35 cellular contexts compared by ENCODE assay signal in the genomic region with DNA sequence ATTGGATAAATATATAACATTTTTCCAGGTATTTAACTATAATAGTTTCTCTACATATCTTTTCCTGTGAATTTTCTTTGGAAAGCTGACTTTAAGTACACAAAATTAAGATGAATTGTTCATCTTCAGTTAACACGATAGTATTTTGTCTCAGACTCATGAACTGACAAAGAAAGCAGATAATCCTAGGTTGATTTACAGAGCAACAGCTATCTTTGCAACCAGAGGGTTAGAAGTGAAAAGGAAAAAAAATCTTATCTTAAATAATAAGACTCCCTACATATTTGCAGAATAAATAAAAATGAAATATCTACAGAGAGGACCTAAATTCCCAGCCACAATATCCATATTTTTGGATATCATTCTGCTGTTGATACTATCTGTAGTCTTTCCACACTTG.
A peak's percentile ranks its signal among the peaks of the same experiment; 100 is the strongest.
DNase-seq lines count a peak whose midpoint lies in the region; ATAC-seq, FAIRE-seq and TF ChIP-seq lines count a peak whose summit lies in the region.
"Had no signal": no experiment of that assay in that cellular context is flagged by ENCODE, and none has a peak within 500 bp of the region (broad histone marks: within the 10 kb centered on the region; RNA-seq: fewer than 3 reads in every experiment).

No MANE protein-coding gene starts in this region.

- peaks cover 78% of the 10 kb centered on the region for H3K79me2 ChIP-seq in Loucy (ENCODE audit: insufficient read depth, low read length)
- H3K79me2 ChIP-seq in K562 (ENCODE audit: control insufficient read depth, insufficient read depth, low read length), result peaks cover 89% of the 10 kb centered on the region

- H3K36me3 ChIP-seq in Loucy (ENCODE audit: insufficient read depth, low read length) (no peaks in the 10 kb centered on the region), K562 (ENCODE audit: control insufficient read depth, insufficient read depth, low read length) (peaks cover 47% of the 10 kb centered on the region), upper lobe of right lung (no peaks in the 10 kb centered on the region)
- H3K36me3 ChIP-seq: BE2C; BLaER1; BLaER1 treated with 17β-estradiol and CSF1 and Interleukin-3, amounts not matched to agents 10 nM and 100 nM had no signal

- no peak for TF ChIP-seq CTCF in Loucy (conservative IDR thresholded peaks at IDR 0.05; ENCODE audit: low read length)
- TF ChIP-seq CTCF in K562 (IDR thresholded peaks at IDR 0.05 in 2 of 3, conservative IDR thresholded peaks at IDR 0.05 in 1 of 3; ENCODE audit: insufficient read depth in 2 of 3, low read depth in 1 of 3, low read length in 3 of 3), result no peak
- TF ChIP-seq CTCF in nephron (IDR thresholded peaks at IDR 0.05; ENCODE audit: unreplicated experiment in 3 of 3), result no peak
- TF ChIP-seq CTCF in upper lobe of right lung (IDR thresholded peaks at IDR 0.05), result no peak

- peaks cover 26% of the 10 kb centered on the region for H3K4me1 Mint-ChIP-seq in nephron
- H3K4me1 Mint-ChIP-seq in activated CD8-positive, alpha-beta T cell treated with anti-CD3 and anti-CD28 coated beads, Interleukin-2, amount 10 ng/mL, durations not matched to agents 7 days and 5 days (ENCODE audit: low read depth), result no peaks in the 10 kb centered on the region
- H3K4me1 Mint-ChIP-seq: B cell; CD14-positive monocyte; CD4-positive, alpha-beta memory T cell; CD4-positive, CD25-positive, alpha-beta regulatory T cell; CD8-positive, alpha-beta memory T cell had no signal

- POLR2A ChIA-PET in K562 (lab: Yijun Ruan, JAX), result interaction anchor here (2.5 kb wide), 1 partner anchor 8 kb away, joined by 7 read pairs; no protein-coding TSS in a partner anchor
- POLR2A ChIA-PET in activated CD8-positive, alpha-beta T cell treated with anti-CD3 and anti-CD28 coated beads, Interleukin-2, amount 10 ng/mL, durations not matched to agents 7 days and 5 days (lab: Charles Lee), result no interaction called here

- no TSS peak for BruUV-seq in K562 (replicated peaks; lab: Mats Ljungman, UMichigan)

- H3K27ac ChIP-seq in K562 (ENCODE audit: extremely low read depth, low read depth, low read length) (peak overlapping the region; percentile 90; the same call in 2 of the 3 replicates), upper lobe of right lung (no peak overlapping the region)
- H3K27ac ChIP-seq: 22Rv1; A549; BLaER1; BLaER1 treated with 17β-estradiol and CSF1 and Interleukin-3, amounts not matched to agents 10 nM and 100 nM; C4-2B had no signal

- peak; percentile 3; the same call in 1 of the 3 replicates for ATAC-seq in K562
- no peak for ATAC-seq in upper lobe of right lung
- ATAC-seq in activated CD8-positive, alpha-beta T cell treated with anti-CD3 and anti-CD28 coated beads, Interleukin-2, amount 10 ng/mL, durations not matched to agents 7 days and 5 days, result no peak
- ATAC-seq: A549; CD8-positive, alpha-beta T cell had no signal

- H3K9me3 Mint-ChIP-seq in nephron, result no peaks in the 10 kb centered on the region
- peaks cover 6% of the 10 kb centered on the region for H3K9me3 Mint-ChIP-seq in activated CD8-positive, alpha-beta T cell treated with anti-CD3 and anti-CD28 coated beads, Interleukin-2, amount 10 ng/mL, durations not matched to agents 7 days and 5 days (ENCODE audit: insufficient read depth)

- H3K27me3 Mint-ChIP-seq in nephron (ENCODE audit: low read depth), result peaks cover 5% of the 10 kb centered on the region
- no peaks in the 10 kb centered on the region for H3K27me3 Mint-ChIP-seq in activated CD8-positive, alpha-beta T cell treated with anti-CD3 and anti-CD28 coated beads, Interleukin-2, amount 10 ng/mL, durations not matched to agents 7 days and 5 days (ENCODE audit: low read depth)
- H3K27me3 Mint-ChIP-seq: B cell; CD4-positive, alpha-beta memory T cell; CD4-positive, alpha-beta T cell; CD4-positive, CD25-positive, alpha-beta regulatory T cell had no signal

- CTCF ChIA-PET in K562 (lab: Yijun Ruan, JAX; ENCODE audit: low intra/inter-chr PET ratio), result no interaction called here
- CTCF ChIA-PET in activated CD8-positive, alpha-beta T cell treated with anti-CD3 and anti-CD28 coated beads, Interleukin-2, amount 10 ng/mL, durations not matched to agents 7 days and 5 days (lab: Charles Lee), result no interaction called here

- peak overlapping the region in 2 of 3 experiments; percentile 2 to 4 for H3K27ac Mint-ChIP-seq in nephron
- H3K27ac Mint-ChIP-seq in activated CD8-positive, alpha-beta T cell treated with anti-CD3 and anti-CD28 coated beads, Interleukin-2, amount 10 ng/mL, durations not matched to agents 7 days and 5 days, result no peak overlapping the region
- H3K27ac Mint-ChIP-seq: B cell; CD14-positive monocyte; CD4-positive, alpha-beta memory T cell; CD4-positive, alpha-beta T cell; CD4-positive, CD25-positive, alpha-beta regulatory T cell; CD8-positive, alpha-beta memory T cell; CD8-positive, alpha-beta T cell had no signal

- no peaks in the 10 kb centered on the region for H3F3A ChIP-seq in Loucy (ENCODE audit: low read depth)

- H3K4me2 ChIP-seq in Loucy (ENCODE audit: low read depth, low read length, poor library complexity, severe bottlenecking) (peak overlapping the region; percentile 77), K562 (ENCODE audit: insufficient read depth, low read length) (peak overlapping the region; percentile 15; the same call in 1 of the 2 replicates)
- H3K4me2 ChIP-seq: A549; BLaER1; BLaER1 treated with 17β-estradiol and CSF1 and Interleukin-3, amounts not matched to agents 10 nM and 100 nM had no signal

- peak overlapping the region; percentile 93 for H3K9ac ChIP-seq in Loucy (ENCODE audit: low read depth, low read length, poor library complexity, severe bottlenecking)
- peak overlapping the region in 1 of 2 experiments; percentile 93; a peak in 1 of 4 replicates for H3K9ac ChIP-seq in K562 (ENCODE audit: insufficient read depth in 1 of 2, low read depth in 2 of 2, low read length in 2 of 2)
- H3K9ac ChIP-seq: BLaER1; BLaER1 treated with 17β-estradiol and CSF1 and Interleukin-3, amounts not matched to agents 10 nM and 100 nM had no signal

- H4K20me1 ChIP-seq in Loucy (ENCODE audit: insufficient read depth, low read length, poor library complexity, severe bottlenecking) (peaks cover 18% of the 10 kb centered on the region), K562 (replicated peaks; ENCODE audit: control insufficient read depth, insufficient read depth, low read length) (peaks cover 10% of the 10 kb centered on the region; the same call in 1 of the 2 replicates)
- H4K20me1 ChIP-seq: BLaER1; BLaER1 treated with 17β-estradiol and CSF1 and Interleukin-3, amounts not matched to agents 10 nM and 100 nM had no signal

- H3K4me3 ChIP-seq in Loucy (ENCODE audit: low read length, poor library complexity, severe bottlenecking) (peak overlapping the region; percentile 84), K562 (no peak overlapping the region; the same call in 1 of the 2 replicates), upper lobe of right lung (no peak overlapping the region)
- H3K4me3 ChIP-seq: A549; BLaER1; BLaER1 treated with 17β-estradiol and CSF1 and Interleukin-3, amounts not matched to agents 10 nM and 100 nM had no signal

- H3K9me1 ChIP-seq in K562 (ENCODE audit: control insufficient read depth, insufficient read depth, low read length), result no peaks in the 10 kb centered on the region

- 0% methylated on average over 1 of the region's 1 CpG for WGBS in K562 (ENCODE audit: insufficient coverage, low coverage, missing lambda C conversion rate)

- H3K27me3 ChIP-seq in Loucy (ENCODE audit: insufficient read depth, low read length, poor library complexity, severe bottlenecking), result no peaks in the 10 kb centered on the region
- H3K27me3 ChIP-seq in K562 (ENCODE audit: control insufficient read depth in 2 of 2, insufficient read depth in 2 of 2, low read length in 2 of 2), result no peaks in the 10 kb centered on the region
- H3K27me3 ChIP-seq in upper lobe of right lung, result no peaks in the 10 kb centered on the region
- H3K27me3 ChIP-seq: BE2C; BLaER1; BLaER1 treated with 17β-estradiol and CSF1 and Interleukin-3, amounts not matched to agents 10 nM and 100 nM had no signal

- FAIRE-seq in K562 (lab: Jason Lieb, UNC) (no peak), GM12892 (lab: Jason Lieb, UNC) (no peak)
- FAIRE-seq: A204.1, A549, D721Med had no signal

- peaks cover 14% of the 10 kb centered on the region for H3K4me1 ChIP-seq in Loucy (ENCODE audit: insufficient read depth, low read length, poor library complexity, severe bottlenecking)
- peaks cover 0 to 23% of the 10 kb centered on the region in 2 experiments; a peak in 3 of 5 replicates for H3K4me1 ChIP-seq in K562 (replicated peaks in 1 of 2; ENCODE audit: control insufficient read depth in 2 of 2, insufficient read depth in 2 of 2, low read length in 2 of 2)
- H3K4me1 ChIP-seq in upper lobe of right lung, result no peaks in the 10 kb centered on the region
- H3K4me1 ChIP-seq: A549; BE2C; BLaER1; BLaER1 treated with 17β-estradiol and CSF1 and Interleukin-3, amounts not matched to agents 10 nM and 100 nM had no signal

- DNase-seq in K562 (ENCODE audit: extremely low read depth in 1 of 4, low spot score in 3 of 4) (no peak), GM12892 (ENCODE audit: insufficient read length) (no peak), upper lobe of right lung (no peak)
- DNase-seq in activated CD8-positive, alpha-beta T cell treated with anti-CD3 and anti-CD28 coated beads, Interleukin-2, amount 10 ng/mL, durations not matched to agents 7 days and 5 days, result no peak
- DNase-seq: 8988T; ACHN; AML-193; BE2C; C1 segment of cervical spinal cord; Caco-2; Calu3; CD4-positive, alpha-beta memory T cell; CD4-positive, alpha-beta T cell; CD4-positive, CD25-positive, alpha-beta regulatory T cell; CD8-positive, alpha-beta memory T cell; CD8-positive, alpha-beta T cell; COR-L47; DMS 273 treated with DMSO at 0.1 percent for 48 hours; DMS153; DMS53; DMS79; DMS79 treated with DMSO at 0.1 percent for 48 hours; DND-41; EL had no signal

- no peak overlapping the region for H3K4me3 Mint-ChIP-seq in nephron
- H3K4me3 Mint-ChIP-seq in activated CD8-positive, alpha-beta T cell treated with anti-CD3 and anti-CD28 coated beads, Interleukin-2, amount 10 ng/mL, durations not matched to agents 7 days and 5 days, result no peak overlapping the region
- H3K4me3 Mint-ChIP-seq: B cell; CD14-positive monocyte; CD4-positive, alpha-beta memory T cell; CD4-positive, alpha-beta T cell; CD4-positive, CD25-positive, alpha-beta regulatory T cell; CD8-positive, alpha-beta memory T cell; CD8-positive, alpha-beta T cell had no signal

- no peak; the same call in 1 of the 2 replicates for TF ChIP-seq EP300 in K562 (IDR thresholded peaks at IDR 0.05; ENCODE audit: low read length)

- in situ Hi-C loops in K562 (cut with MboI), result no loop called here

- H2AFZ ChIP-seq in Loucy (ENCODE audit: low read length) (no peak overlapping the region), K562 (ENCODE audit: low read depth, low read length) (no peak overlapping the region)

- TF ChIP-seq RAD21 in K562 (CRISPR knock-in tag; conservative IDR thresholded peaks at IDR 0.05 in 1 of 2, IDR thresholded peaks at IDR 0.05 in 1 of 2), result no peak

- intact Hi-C loops in K562 (cut with micrococcal nuclease) (loop anchor here (2.0 to 10.0 kb wide), 2 partner anchors 18 to 746 kb away; no protein-coding TSS in a partner anchor), upper lobe of right lung (cut with DNase I) (no loop called here)

- H3K36me3 Mint-ChIP-seq in nephron (ENCODE audit: low read depth), result no peaks in the 10 kb centered on the region
- H3K36me3 Mint-ChIP-seq in activated CD8-positive, alpha-beta T cell treated with anti-CD3 and anti-CD28 coated beads, Interleukin-2, amount 10 ng/mL, durations not matched to agents 7 days and 5 days (ENCODE audit: low read depth), result no peaks in the 10 kb centered on the region
- H3K36me3 Mint-ChIP-seq: CD14-positive monocyte; CD4-positive, alpha-beta memory T cell; CD4-positive, CD25-positive, alpha-beta regulatory T cell; CD8-positive, alpha-beta memory T cell; CD8-positive, alpha-beta T cell had no signal

- no peaks in the 10 kb centered on the region for H3K9me2 ChIP-seq in Loucy (replicated peaks; ENCODE audit: low read depth, low read length)

- TF ChIP-seq POLR2A in K562 (conservative IDR thresholded peaks at IDR 0.05), result no peak
- no peak for TF ChIP-seq POLR2A in GM12892 (IDR thresholded peaks at IDR 0.05; ENCODE audit: low read depth, low read length)

- H3K9me3 ChIP-seq in Loucy (ENCODE audit: insufficient read depth, low read depth, low read length), result no peaks in the 10 kb centered on the region
- H3K9me3 ChIP-seq in K562 (replicated peaks; ENCODE audit: control insufficient read depth, insufficient read depth, low read depth, low read length), result no peaks in the 10 kb centered on the region
- no peaks in the 10 kb centered on the region for H3K9me3 ChIP-seq in upper lobe of right lung
- H3K9me3 ChIP-seq: A549; BE2C; BLaER1 treated with 17β-estradiol and CSF1 and Interleukin-3, amounts not matched to agents 10 nM and 100 nM; Caco-2 had no signal
